Comparison of ENCODE assay signal across 14 cellular contexts in genomic region chr14:104974146-104974541, GRCh38. TPM values are rescaled to one million over a fixed set of nuclear protein-coding genes. Genes with fewer than 3 reads are reported as not detected.
DNase-seq lines count a peak whose midpoint lies in the region; ATAC-seq, FAIRE-seq and TF ChIP-seq lines count a peak whose summit lies in the region.
"Had no signal": no experiment of that assay in that cellular context is flagged by ENCODE, and none has a peak within 500 bp of the region (broad histone marks: within the 10 kb centered on the region; RNA-seq: fewer than 3 reads in every experiment).

No MANE protein-coding gene starts in this region.

- H3K23me2 ChIP-seq in H1 (ENCODE audit: low read depth, low read length): peaks cover 8% of the 10 kb centered on the region; the same call in 1 of the 2 replicates

- no peak overlapping the region for H3K23ac ChIP-seq in H1 (ENCODE audit: insufficient read length)

- H3F3A ChIP-seq in SK-N-SH (replicated peaks; ENCODE audit: insufficient read depth): peaks cover 24% of the 10 kb centered on the region

- TF ChIP-seq CTCF in SK-N-SH (IDR thresholded peaks at IDR 0.05) (no peak), H1 (IDR thresholded peaks at IDR 0.05; ENCODE audit: control extremely low read depth in 1 of 3, insufficient read depth in 1 of 3, low read depth in 1 of 3, low read length in 3 of 3) (no peak), upper lobe of left lung (IDR thresholded peaks at IDR 0.05) (no peak)

- FAIRE-seq in H1 (lab: Jason Lieb, UNC): no peak
- FAIRE-seq: colon had no signal

- 86% methylated on average over 11 of the region's 13 CpGs for WGBS in SK-N-SH (ENCODE audit: low lambda C conversion rate)
- 79% methylated on average over 13 of the region's 13 CpGs; no CpG with 5 or more reads in 1 of the 2 experiments for WGBS in H1 (ENCODE audit: extremely low coverage in 1 of 2, insufficient coverage in 1 of 2, insufficient read length in 1 of 2, insufficient replicate concordance in 2 of 2, low coverage in 1 of 2, low lambda C conversion rate in 2 of 2, missing lambda C conversion rate in 1 of 2), 2 experiments
- WGBS in upper lobe of left lung, 2 donors: 48 to 52% methylated on average over 13 of the region's 13 CpGs

- no peak overlapping the region for H4K5ac ChIP-seq in H1 (ENCODE audit: insufficient read length, low read depth, low read length)

- no peak for ATAC-seq in SK-N-SH treated with all-trans-retinoic acid at 6 μM for 48 hours
- no peak for ATAC-seq in upper lobe of left lung (ENCODE audit: low FRiP score in 2 of 2)
- no peak for ATAC-seq in HG03378 (IDR thresholded peaks at IDR 0.05; ENCODE audit: unreplicated experiment)
- ATAC-seq: activated CD8-positive, alpha-beta T cell treated with anti-CD3 and anti-CD28 coated beads, Interleukin-2, amount 10 ng/mL, durations not matched to agents 7 days and 5 days had no signal

- H3K56ac ChIP-seq in H1 (replicated peaks; ENCODE audit: insufficient read length, low read depth, low read length): no peak overlapping the region

- no peak overlapping the region; the same call in 1 of the 2 replicates for H2BK15ac ChIP-seq in H1 (ENCODE audit: low read length)

- DNase-seq in SK-N-SH: no peak
- DNase-seq in H1 (ENCODE audit: low read depth in 1 of 2, low spot score in 2 of 2): no peak
- DNase-seq in upper lobe of left lung: no peak
- DNase-seq in COR-L47 (lab: John Stamatoyannopoulos, UW): no peak
- DNase-seq in pons (ENCODE audit: low spot score): no peak
- DNase-seq: activated CD8-positive, alpha-beta T cell treated with anti-CD3 and anti-CD28 coated beads, Interleukin-2, amount 10 ng/mL, durations not matched to agents 7 days and 5 days; activated gamma-delta T cell treated with Interleukin-2 at 50 U/mL for 16 hours; NCI-H526 treated with DMSO at 0.1 percent for 48 hours; SHP77 had no signal

- H3K9ac ChIP-seq in SK-N-SH (peak overlapping the region; percentile 76; the same call in 1 of the 2 replicates), H1 (replicated peaks in 1 of 4; ENCODE audit: extremely low read depth in 1 of 4, low read depth in 3 of 4, low read length in 3 of 4) (no peak overlapping the region), muscle layer of colon (ENCODE audit: low read length) (peak overlapping the region; percentile 44)

- H2BK20ac ChIP-seq in H1 (ENCODE audit: low read length): no peak overlapping the region

- no peak overlapping the region for H2AK5ac ChIP-seq in H1 (ENCODE audit: low read depth, low read length)

- no peak overlapping the region for H2BK120ac ChIP-seq in H1 (replicated peaks; ENCODE audit: low read depth, low read length)

- H2AFZ ChIP-seq in SK-N-SH (ENCODE audit: low read depth) (peak overlapping the region; percentile 54; the same call in 1 of the 2 replicates), H1 (ENCODE audit: low read length) (no peak overlapping the region)

- H3K9me2 ChIP-seq in SK-N-SH: no peaks in the 10 kb centered on the region

- peak overlapping the region; percentile 90 for H3K4me2 ChIP-seq in SK-N-SH
- H3K4me2 ChIP-seq in H1 (ENCODE audit: insufficient read depth in 1 of 2, low read depth in 2 of 2, low read length in 2 of 2): no peak overlapping the region

- H3K27me3 ChIP-seq in SK-N-SH (ENCODE audit: insufficient read depth) (no peaks in the 10 kb centered on the region), H1 (replicated peaks in 1 of 4; ENCODE audit: control insufficient read depth in 3 of 4, extremely low read depth in 1 of 4, insufficient read depth in 3 of 4, low read length in 3 of 4) (peaks cover 18 to 25% (median 24%) of the 10 kb centered on the region in 4 experiments), muscle layer of colon (ENCODE audit: control insufficient read depth in 1 of 2, insufficient read depth in 2 of 2, low read length in 2 of 2) (no peaks in the 10 kb centered on the region), upper lobe of left lung (peaks cover 0 to 12% (median 6%) of the 10 kb centered on the region in 4 donors)

- H3K27ac ChIP-seq in SK-N-SH (ENCODE audit: low read depth in 2 of 2, low read length in 1 of 2): peak overlapping the region; percentile 70 to 93
- H3K27ac ChIP-seq in H1 (ENCODE audit: low read depth, low read length): no peak overlapping the region
- H3K27ac ChIP-seq in muscle layer of colon (ENCODE audit: low read depth, low read length): peak overlapping the region; percentile 96
- peak overlapping the region; percentile 85 to 94 (median 87) for H3K27ac ChIP-seq in upper lobe of left lung
- H3K27ac ChIP-seq: 22Rv1 had no signal

- no peak overlapping the region for H3K4ac ChIP-seq in H1 (replicated peaks; ENCODE audit: insufficient read length, low read depth, low read length)

- H3K4me1 ChIP-seq in SK-N-SH (ENCODE audit: control insufficient read depth in 1 of 2, insufficient read depth in 2 of 2, low read depth in 1 of 2, low read length in 1 of 2): peaks cover 48 to 53% of the 10 kb centered on the region in 2 experiments; a peak in 3 of 4 replicates
- peaks cover 0 to 14% (median 10%) of the 10 kb centered on the region in 4 experiments; a peak in 5 of 7 replicates for H3K4me1 ChIP-seq in H1 (replicated peaks in 1 of 4; ENCODE audit: control insufficient read depth in 3 of 4, insufficient read depth in 4 of 4, low read length in 3 of 4)
- H3K4me1 ChIP-seq in muscle layer of colon (ENCODE audit: insufficient read depth, low read length): peaks cover 79% of the 10 kb centered on the region
- peaks cover 71 to 84% (median 82%) of the 10 kb centered on the region in 4 donors for H3K4me1 ChIP-seq in upper lobe of left lung

- CTCF ChIA-PET in SK-N-SH (lab: Yijun Ruan, JAX): interaction anchor here (0.8 to 11.2 kb wide), 9 partner anchors 10 to 116 kb away, joined by 3 to 284 read pairs (median 5); partner anchors contain the start of gene CDCA4
- CTCF ChIA-PET in H1 (lab: Charles Lee; ENCODE audit: partially characterized antibody): interaction anchor here (0.8 to 11.5 kb wide), 10 partner anchors 32 to 108 kb away, joined by 3 to 161 read pairs (median 4); no protein-coding TSS in a partner anchor

- H3K36me3 ChIP-seq in SK-N-SH (replicated peaks in 1 of 2; ENCODE audit: control insufficient read depth in 1 of 2, insufficient read depth in 2 of 2, low read length in 1 of 2) (no peaks in the 10 kb centered on the region), H1 (ENCODE audit: control insufficient read depth in 2 of 4, insufficient read depth in 4 of 4, low read length in 3 of 4) (no peaks in the 10 kb centered on the region), muscle layer of colon (ENCODE audit: insufficient read depth, low read length) (no peaks in the 10 kb centered on the region), upper lobe of left lung (no peaks in the 10 kb centered on the region)

- H3K4me3 ChIP-seq in SK-N-SH (ENCODE audit: low read depth in 2 of 2, low read length in 1 of 2): peak overlapping the region in 1 of 2 experiments; percentile 24; a peak in 1 of 4 replicates
- no peak overlapping the region for H3K4me3 ChIP-seq in H1 (ENCODE audit: extremely low read depth in 1 of 4, insufficient read depth in 2 of 4, low read depth in 3 of 4, low read length in 4 of 4)
- peak overlapping the region; percentile 16 to 32 for H3K4me3 ChIP-seq in muscle layer of colon (ENCODE audit: low read depth in 1 of 2, low read length in 2 of 2)
- H3K4me3 ChIP-seq in upper lobe of left lung: peak overlapping the region in 1 of 4 donors; percentile 17

- H3K18ac ChIP-seq in H1 (ENCODE audit: extremely low read depth, low read length): no peak overlapping the region

- H2BK12ac ChIP-seq in H1 (ENCODE audit: low read depth, low read length): no peak overlapping the region

- H3K79me2 ChIP-seq in SK-N-SH (ENCODE audit: insufficient read depth) (peaks cover 60% of the 10 kb centered on the region; the same call in 1 of the 2 replicates), H1 (ENCODE audit: control insufficient read depth in 1 of 2, insufficient read depth in 2 of 2, low read length in 2 of 2) (no peaks in the 10 kb centered on the region)

- no peaks in the 10 kb centered on the region for H3K79me1 ChIP-seq in H1 (ENCODE audit: low read depth, low read length)

- TF ChIP-seq POLR2A in H1 (IDR thresholded peaks at IDR 0.05; ENCODE audit: control extremely low read depth in 1 of 2, low read depth in 2 of 2, low read length in 2 of 2) (no peak), upper lobe of left lung (IDR thresholded peaks at IDR 0.05) (no peak)

- TF ChIP-seq RAD21 in SK-N-SH (IDR thresholded peaks at IDR 0.05; ENCODE audit: low read length) (no peak), H1 (IDR thresholded peaks at IDR 0.05 in 1 of 2, conservative IDR thresholded peaks at IDR 0.05 in 1 of 2; ENCODE audit: low read depth in 2 of 2, low read length in 2 of 2) (no peak)

- H2BK5ac ChIP-seq in H1 (ENCODE audit: low read depth, low read length): no peak overlapping the region

- POLR2A ChIA-PET in SK-N-SH (lab: Yijun Ruan, JAX) (no interaction called here), H1 (lab: Charles Lee; ENCODE audit: partially characterized antibody) (no interaction called here)

- H4K20me1 ChIP-seq in SK-N-SH (ENCODE audit: insufficient read depth): no peaks in the 10 kb centered on the region
- peaks cover 4 to 5% of the 10 kb centered on the region in 2 experiments for H4K20me1 ChIP-seq in H1 (replicated peaks in 1 of 2; ENCODE audit: control insufficient read depth in 1 of 2, insufficient read depth in 2 of 2, low read length in 2 of 2)

- H4K91ac ChIP-seq in H1 (replicated peaks; ENCODE audit: insufficient read length, low read length): no peak overlapping the region

- TF ChIP-seq EP300 in SK-N-SH (IDR thresholded peaks at IDR 0.05; ENCODE audit: borderline replicate concordance in 1 of 2, low read depth in 1 of 2, low read length in 1 of 2): no peak
- no peak for TF ChIP-seq EP300 in H1 (IDR thresholded peaks at IDR 0.05; ENCODE audit: borderline replicate concordance in 1 of 2, low read depth in 2 of 2, low read length in 2 of 2)
- no peak for TF ChIP-seq EP300 in upper lobe of left lung (IDR thresholded peaks at IDR 0.05)

- H3K14ac ChIP-seq in H1 (ENCODE audit: insufficient read length): no peak overlapping the region

- H4K8ac ChIP-seq in H1 (ENCODE audit: extremely low read depth, insufficient read depth, low read length): peak overlapping the region; percentile 21; the same call in 1 of the 2 replicates

- H3K9me3 ChIP-seq in SK-N-SH (no peaks in the 10 kb centered on the region), H1 (ENCODE audit: insufficient read depth in 2 of 2, low read depth in 1 of 2, low read length in 1 of 2) (no peaks in the 10 kb centered on the region), muscle layer of colon (ENCODE audit: low read length) (no peaks in the 10 kb centered on the region), upper lobe of left lung (no peaks in the 10 kb centered on the region)

RNA-seq across cellular contexts. Expression of gene AHNAK2, which starts 4.0 kb away (rescaled TPM):
- polyA plus RNA-seq in SK-N-SH (2012; rRNA removed) (33.5 and 36.6 TPM in 2 replicates), H1 (2011; rRNA removed) (0.64 and 0.95 TPM in 2 replicates)
- 22.9 and 24.7 TPM in 2 replicates for polyA plus RNA-seq in SK-N-SH (2012; cell fraction: cytosol; rRNA removed)
- polyA plus RNA-seq in SK-N-SH (2012; cell fraction: nucleus; rRNA removed): 70.6 and 92.7 TPM in 2 replicates
- 1.5 and 2.0 TPM in 2 replicates for total RNA-seq in H1 (2021; fragmentation: NEBNext Ultra II Directional; extraction: Animal tissue kit (Norgen Biotek cat#: 25700))
- polyA plus RNA-seq in H1 (2011; cell fraction: cytosol; rRNA removed): 0.67 TPM
- polyA plus RNA-seq in H1 (2011; cell fraction: nucleus; rRNA removed): 4.3 TPM
- 1.2 to 2.0 TPM (median 1.7 TPM) in 4 replicates for polyA plus RNA-seq in H1 (2012, experiment 1 of 2)
- polyA plus RNA-seq in H1 (2012, experiment 2 of 2): 0.55 TPM
- polyA plus RNA-seq in H1 (2013, experiment 1 of 2): 0.99 TPM
- polyA plus RNA-seq in H1 (2013, experiment 2 of 2): 0.96 TPM
- 3.2 and 4.3 TPM in 2 replicates for polyA minus RNA-seq in H1 (2011; rRNA and poly(A)+ RNA removed)
- polyA minus RNA-seq in H1 (2011; cell fraction: cytosol; rRNA and poly(A)+ RNA removed): 2.9 TPM
- 4.9 TPM for polyA minus RNA-seq in H1 (2011; cell fraction: nucleus; rRNA and poly(A)+ RNA removed)
- 10 to 100 TPM in 4 of 6 donors, 1 to 10 TPM in 2; 4.3 to 48.0 (median 12.9) TPM for total RNA-seq in upper lobe of left lung
- total RNA-seq: activated CD8-positive, alpha-beta T cell treated with anti-CD3 and anti-CD28 coated beads, Interleukin-2, amount 10 ng/mL, durations not matched to agents 7 days and 5 days had no signal

RNA-seq across cellular contexts. Expression of gene CLBA1, which starts 11.4 kb away (rescaled TPM):
- polyA plus RNA-seq in SK-N-SH (2012; rRNA removed) (18.5 and 21.4 TPM in 2 replicates), H1 (2011; rRNA removed) (1.6 and 2.3 TPM in 2 replicates)
- polyA plus RNA-seq in SK-N-SH (2012; cell fraction: cytosol; rRNA removed): 15.0 and 15.3 TPM in 2 replicates
- 72.4 and 86.2 TPM in 2 replicates for polyA plus RNA-seq in SK-N-SH (2012; cell fraction: nucleus; rRNA removed)
- 2.1 and 2.4 TPM in 2 replicates for total RNA-seq in H1 (2021; fragmentation: NEBNext Ultra II Directional; extraction: Animal tissue kit (Norgen Biotek cat#: 25700))
- polyA plus RNA-seq in H1 (2011; cell fraction: cytosol; rRNA removed): 3.1 TPM
- polyA plus RNA-seq in H1 (2011; cell fraction: nucleus; rRNA removed): 4.8 TPM
- polyA plus RNA-seq in H1 (2012, experiment 1 of 2): 2.8 to 3.4 TPM (median 3.1 TPM) in 4 replicates
- 2.1 TPM for polyA plus RNA-seq in H1 (2012, experiment 2 of 2)
- 2.3 TPM for polyA plus RNA-seq in H1 (2013, experiment 1 of 2)
- 2.6 TPM for polyA plus RNA-seq in H1 (2013, experiment 2 of 2)
- 1.8 TPM in 2 replicates for polyA minus RNA-seq in H1 (2011; rRNA and poly(A)+ RNA removed)
- 3.2 TPM for polyA minus RNA-seq in H1 (2011; cell fraction: cytosol; rRNA and poly(A)+ RNA removed)
- polyA minus RNA-seq in H1 (2011; cell fraction: nucleus; rRNA and poly(A)+ RNA removed): 2.4 TPM
- 10 to 100 TPM; 11.1 to 44.0 (median 13.3) TPM for total RNA-seq in upper lobe of left lung

RNA-seq across cellular contexts. Expression of gene CDCA4, which starts 46.7 kb away (rescaled TPM):
- polyA plus RNA-seq in SK-N-SH (2012; rRNA removed) (23.7 and 26.8 TPM in 2 replicates), H1 (2011; rRNA removed) (62.4 and 80.6 TPM in 2 replicates)
- polyA plus RNA-seq in SK-N-SH (2012; cell fraction: cytosol; rRNA removed): 15.1 and 21.2 TPM in 2 replicates
- polyA plus RNA-seq in SK-N-SH (2012; cell fraction: nucleus; rRNA removed): 15.7 and 19.5 TPM in 2 replicates
- total RNA-seq in H1 (2021; fragmentation: NEBNext Ultra II Directional; extraction: Animal tissue kit (Norgen Biotek cat#: 25700)): 48.6 and 49.9 TPM in 2 replicates
- polyA plus RNA-seq in H1 (2011; cell fraction: cytosol; rRNA removed): 50.8 TPM
- polyA plus RNA-seq in H1 (2011; cell fraction: nucleus; rRNA removed): 39.8 TPM
- 37.3 to 58.6 TPM (median 48.3 TPM) in 4 replicates for polyA plus RNA-seq in H1 (2012, experiment 1 of 2)
- polyA plus RNA-seq in H1 (2012, experiment 2 of 2): 47.6 TPM
- polyA plus RNA-seq in H1 (2013, experiment 1 of 2): 33.4 TPM
- polyA plus RNA-seq in H1 (2013, experiment 2 of 2): 33.4 TPM
- polyA minus RNA-seq in H1 (2011; rRNA and poly(A)+ RNA removed): 29.7 and 32.5 TPM in 2 replicates
- polyA minus RNA-seq in H1 (2011; cell fraction: cytosol; rRNA and poly(A)+ RNA removed): 32.9 TPM
- polyA minus RNA-seq in H1 (2011; cell fraction: nucleus; rRNA and poly(A)+ RNA removed): 18.1 TPM
- total RNA-seq in upper lobe of left lung: 10 to 100 TPM in 1 of 6 donors, 1 to 10 TPM in 4, under 1 TPM in 1; 0.89 to 10.3 (median 6.6) TPM

RNA-seq across cellular contexts. Expression of gene PLD4, which starts 49.5 kb away (rescaled TPM):
- polyA plus RNA-seq in SK-N-SH (2012; rRNA removed): 0.02 TPM in 2 replicates
- not detected in 2 replicates for polyA plus RNA-seq in SK-N-SH (2012; cell fraction: cytosol; rRNA removed)
- polyA plus RNA-seq in SK-N-SH (2012; cell fraction: nucleus; rRNA removed): 0.14 and 0.19 TPM in 2 replicates
- total RNA-seq in H1 (2021; fragmentation: NEBNext Ultra II Directional; extraction: Animal tissue kit (Norgen Biotek cat#: 25700)): 0.04 TPM in 1 of 2 replicates, not detected in the other
- 0.05 and 0.06 TPM in 2 replicates for polyA plus RNA-seq in H1 (2011; rRNA removed)
- 0.04 TPM for polyA plus RNA-seq in H1 (2011; cell fraction: cytosol; rRNA removed)
- polyA plus RNA-seq in H1 (2011; cell fraction: nucleus; rRNA removed): 0.13 TPM
- polyA plus RNA-seq in H1 (2012, experiment 1 of 2): 0.13 TPM in 1 of 4 replicates, not detected in the others
- not detected for polyA plus RNA-seq in H1 (2012, experiment 2 of 2)
- 0.04 TPM for polyA plus RNA-seq in H1 (2013, experiment 1 of 2)
- 0.02 TPM for polyA plus RNA-seq in H1 (2013, experiment 2 of 2)
- 0.06 and 0.10 TPM in 2 replicates for polyA minus RNA-seq in H1 (2011; rRNA and poly(A)+ RNA removed)
- polyA minus RNA-seq in H1 (2011; cell fraction: cytosol; rRNA and poly(A)+ RNA removed): not detected
- 0.20 TPM for polyA minus RNA-seq in H1 (2011; cell fraction: nucleus; rRNA and poly(A)+ RNA removed)
- total RNA-seq in upper lobe of left lung: 1 to 10 TPM in 2 of 6 donors, under 1 TPM in 1, not detected in 3; under 0.01 to 6.1 (median 2.5) TPM
- total RNA-seq: activated CD8-positive, alpha-beta T cell treated with anti-CD3 and anti-CD28 coated beads, Interleukin-2, amount 10 ng/mL, durations not matched to agents 7 days and 5 days had no signal

Comparison
In these comparisons a context has a peak if more than half of its experiments do, and no peak if none do; other contexts are left out.
1. H3K4me3 ChIP-seq: peak in muscle layer of colon (2 of 2); none in H1 (0 of 4).
2. H3K9ac ChIP-seq: peak in SK-N-SH (single experiment) and muscle layer of colon (single experiment); none in H1 (0 of 4).